In genomic region chr4:121876070-121876469, GRCh38 we compare ENCODE assay signal across 28 cellular contexts.
"Had no signal": no experiment of that assay in that cellular context is flagged by ENCODE, and none has a peak within 500 bp of the region (broad histone marks: within the 10 kb centered on the region; RNA-seq: fewer than 3 reads in every experiment).

No MANE protein-coding gene starts in this region.

- ATAC-seq: effector memory CD8-positive, alpha-beta T cell; esophagus mucosa; foreskin keratinocyte; gastrocnemius medialis; gastroesophageal sphincter; heart left ventricle; heart right ventricle had no signal

- H3K36me3 ChIP-seq: colonic mucosa, esophagus muscularis mucosa, esophagus squamous epithelium, gastrocnemius medialis, gastroesophageal sphincter, heart left ventricle, heart right ventricle had no signal

- H3K4me1 ChIP-seq: colonic mucosa, esophagus squamous epithelium, foreskin keratinocyte, gastrocnemius medialis had no signal

- H3K27ac ChIP-seq: colonic mucosa, coronary artery, dorsolateral prefrontal cortex, epithelial cell of prostate, esophagus muscularis mucosa, esophagus squamous epithelium, foreskin keratinocyte, gastrocnemius medialis, gastroesophageal sphincter, heart left ventricle, heart right ventricle had no signal

- H3K27ac Mint-ChIP-seq: dendritic cell treated with granulocyte-macrophage colony-stimulating factor and Interleukin-4, amounts not matched to agents 40 ng/mL and 50 ng/mL, for 4 days; effector memory CD8-positive, alpha-beta T cell; endodermal cell had no signal

- H3K9me3 ChIP-seq: colonic mucosa, esophagus muscularis mucosa, esophagus squamous epithelium, gastrocnemius medialis, gastroesophageal sphincter, heart left ventricle, heart right ventricle had no signal

- DNase-seq: colonic mucosa; cortex of kidney; dermis blood vessel endothelial cell; dorsolateral prefrontal cortex; effector CD4-positive, alpha-beta T cell; effector CD8-positive, alpha-beta T cell; effector memory CD4-positive, alpha-beta T cell; effector memory CD8-positive, alpha-beta T cell; endodermal cell; erythroblast; esophagus squamous epithelium; foreskin keratinocyte; foreskin melanocyte; gastrocnemius medialis; glutamatergic neuron; head of caudate nucleus; heart left ventricle; heart right ventricle had no signal

- H3K4me3 Mint-ChIP-seq: dendritic cell treated with granulocyte-macrophage colony-stimulating factor and Interleukin-4, amounts not matched to agents 40 ng/mL and 50 ng/mL, for 4 days; effector memory CD8-positive, alpha-beta T cell; endodermal cell had no signal

- FAIRE-seq: colon, endometrium, endothelial cell of umbilical vein, frontal cortex had no signal

- H3K9me3 Mint-ChIP-seq: dendritic cell treated with granulocyte-macrophage colony-stimulating factor and Interleukin-4, amounts not matched to agents 40 ng/mL and 50 ng/mL, for 4 days; effector memory CD8-positive, alpha-beta T cell; endodermal cell had no signal

- H3K4me3 ChIP-seq: colonic mucosa, coronary artery, dorsolateral prefrontal cortex, esophagus muscularis mucosa, esophagus squamous epithelium, gastrocnemius medialis, gastroesophageal sphincter, heart left ventricle, heart right ventricle had no signal

- H3K27me3 ChIP-seq: colonic mucosa, esophagus muscularis mucosa, gastrocnemius medialis had no signal
